7 cellular contexts compared by ENCODE assay signal in genomic region chr2:105521176-105521575, GRCh38.
DNase-seq lines count a peak whose midpoint lies in the region; ATAC-seq and TF ChIP-seq lines count a peak whose summit lies in the region.

No MANE protein-coding gene starts in this region.

- no peaks in the 10 kb centered on the region for H3K9me3 Mint-ChIP-seq in progenitor cell of endocrine pancreas (ENCODE audit: low read depth)

- no peaks in the 10 kb centered on the region for H3K36me3 Mint-ChIP-seq in progenitor cell of endocrine pancreas (ENCODE audit: insufficient read depth)

- ATAC-seq in GM18867 (IDR thresholded peaks at IDR 0.05; ENCODE audit: unreplicated experiment) (no peak), HG02884 (IDR thresholded peaks at IDR 0.05; ENCODE audit: unreplicated experiment) (no peak)

- no peak overlapping the region for H3K27ac Mint-ChIP-seq in progenitor cell of endocrine pancreas

- in situ Hi-C loops in G401 (cut with HindIII; ENCODE audit: low sequenced_read_pairs): loop anchor here (25.0 kb wide), 1 partner anchor 134 kb away; the partner anchor contains the start of gene FHL2

- peak; percentile 67 for TF ChIP-seq CTCF in progenitor cell of endocrine pancreas (IDR thresholded peaks at IDR 0.05; ENCODE audit: unreplicated experiment)

- DNase-seq in G401 (ENCODE audit: low spot score) (peak; percentile 61), NCI-H1694 (lab: John Stamatoyannopoulos, UW) (peak; percentile 51), dermis microvascular lymphatic vessel endothelial cell (ENCODE audit: low read depth in 2 of 2) (peak; percentile 14 to 30), progenitor cell of endocrine pancreas (ENCODE audit: low spot score, unreplicated experiment) (no peak), ureter (ENCODE audit: low spot score) (no peak)

- no peaks in the 10 kb centered on the region for H3K27me3 Mint-ChIP-seq in progenitor cell of endocrine pancreas

- no peak overlapping the region for H3K4me3 Mint-ChIP-seq in progenitor cell of endocrine pancreas (ENCODE audit: low read depth)

- H3K4me1 Mint-ChIP-seq in progenitor cell of endocrine pancreas (ENCODE audit: low read depth): no peaks in the 10 kb centered on the region

Comparison
In these comparisons a context has a peak if more than half of its experiments do, and no peak if none do; other contexts are left out.
1. DNase-seq: peak in G401 (single experiment), NCI-H1694 (single experiment) and dermis microvascular lymphatic vessel endothelial cell (2 of 2); none in progenitor cell of endocrine pancreas (single experiment) and ureter (single experiment).